Comparison of ENCODE assay signal across 11 cellular contexts in the genomic region with DNA sequence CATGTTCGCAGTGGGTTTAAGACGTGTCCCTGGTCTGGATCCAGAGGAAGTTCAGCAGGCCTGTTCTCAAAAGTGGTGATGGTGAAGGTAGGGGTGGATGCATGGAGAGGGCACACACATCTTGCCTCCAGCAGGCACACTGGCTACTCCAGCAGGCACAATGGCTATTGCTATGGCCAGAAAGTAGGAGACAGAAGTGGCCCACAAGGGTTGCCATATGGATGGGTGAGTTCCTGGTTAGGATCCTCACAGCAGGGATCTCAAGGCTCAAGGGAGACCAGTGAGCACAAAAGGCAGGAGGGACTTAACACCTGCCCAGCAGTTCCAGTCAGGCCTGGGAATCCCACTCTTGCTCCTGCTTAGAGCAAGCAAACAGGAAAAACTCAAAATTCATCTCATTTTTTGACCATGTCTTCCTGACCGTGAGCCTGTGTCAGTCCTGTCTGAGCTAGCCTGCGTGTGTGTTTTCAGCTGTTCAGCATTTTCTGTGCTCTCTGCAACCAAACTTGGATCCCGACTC.
DNase-seq lines count a peak whose midpoint lies in the region; ATAC-seq, FAIRE-seq and TF ChIP-seq lines count a peak whose summit lies in the region.
"Had no signal": no experiment of that assay in that cellular context is flagged by ENCODE, and none has a peak within 500 bp of the region (broad histone marks: within the 10 kb centered on the region; RNA-seq: fewer than 3 reads in every experiment).

No MANE protein-coding gene starts in this region.

- ATAC-seq in Right ventricle myocardium superior (ENCODE audit: poor library complexity) (no peak), natural killer cell (no peak), GM19023 (IDR thresholded peaks at IDR 0.05; ENCODE audit: unreplicated experiment) (no peak)

- H3K9me3 ChIP-seq in astrocyte (ENCODE audit: insufficient read depth, low read depth, low read length) (no peaks in the 10 kb centered on the region), vagina (no peaks in the 10 kb centered on the region)

- H3K36me3 ChIP-seq in astrocyte (ENCODE audit: insufficient read depth, low read length) (peaks cover 12% of the 10 kb centered on the region), vagina (no peaks in the 10 kb centered on the region)

- FAIRE-seq in astrocyte (lab: Jason Lieb, UNC), result no peak
- FAIRE-seq: frontal cortex, small intestine had no signal

- H3K27ac ChIP-seq in astrocyte (ENCODE audit: low read depth, low read length) (no peak overlapping the region), vagina (peak overlapping the region; percentile 45)
- H3K27ac ChIP-seq: C4-2B had no signal

- H3K36me3 Mint-ChIP-seq in astrocyte (ENCODE audit: low read depth, unreplicated experiment), result peaks cover 39% of the 10 kb centered on the region
- H3K36me3 Mint-ChIP-seq in natural killer cell, result no peaks in the 10 kb centered on the region

- H2AFZ ChIP-seq in astrocyte (ENCODE audit: low read depth, low read length), result no peak overlapping the region

- no peak overlapping the region for H3K4me3 Mint-ChIP-seq in astrocyte (ENCODE audit: unreplicated experiment)
- peak overlapping the region; percentile 70 for H3K4me3 Mint-ChIP-seq in natural killer cell

- H3K4me1 Mint-ChIP-seq in astrocyte (ENCODE audit: low read depth, unreplicated experiment) (peaks cover 22% of the 10 kb centered on the region), natural killer cell (peaks cover 30 to 35% of the 10 kb centered on the region in 2 donors)

- H3K9me3 Mint-ChIP-seq in astrocyte (ENCODE audit: unreplicated experiment), result no peaks in the 10 kb centered on the region
- H3K9me3 Mint-ChIP-seq in natural killer cell, result peaks cover 0 to 2% of the 10 kb centered on the region in 2 donors

- no peaks in the 10 kb centered on the region for H3K27me3 ChIP-seq in astrocyte (ENCODE audit: insufficient read depth, low read length)
- H3K27me3 ChIP-seq in vagina, result no peaks in the 10 kb centered on the region

- in situ Hi-C loops in KBM-7 (cut with MboI; ENCODE audit: low pct_unique_long_range_greater_than_20kb, low sequenced_read_pairs), result no loop called here

- H3K27ac Mint-ChIP-seq in astrocyte (ENCODE audit: unreplicated experiment) (no peak overlapping the region), natural killer cell (peak overlapping the region; percentile 83 to 85)

- no peak for TF ChIP-seq POLR2A in vagina (IDR thresholded peaks at IDR 0.05)

- H3K79me2 ChIP-seq in astrocyte (ENCODE audit: insufficient read depth, low read length), result no peaks in the 10 kb centered on the region

- H3K4me1 ChIP-seq in astrocyte (ENCODE audit: insufficient read depth, low read length) (peaks cover 32% of the 10 kb centered on the region), vagina (peaks cover 24% of the 10 kb centered on the region)

- intact Hi-C loops in cardiac septum (cut with DNase I) (no loop called here), Right ventricle myocardium superior (cut with DNase I) (no loop called here), natural killer cell (cut with micrococcal nuclease) (no loop called here), vagina (cut with DNase I) (no loop called here)

- no peak overlapping the region for H3K4me3 ChIP-seq in astrocyte (ENCODE audit: insufficient read depth, low read depth, low read length)
- no peak overlapping the region for H3K4me3 ChIP-seq in vagina

- H3K27me3 Mint-ChIP-seq in astrocyte (ENCODE audit: low read depth, unreplicated experiment) (no peaks in the 10 kb centered on the region), natural killer cell (ENCODE audit: low read depth in 2 of 2) (no peaks in the 10 kb centered on the region)

- H3K9ac ChIP-seq in astrocyte (ENCODE audit: low read length), result no peak overlapping the region

- peak overlapping the region; percentile 75 for H3K4me2 ChIP-seq in astrocyte (ENCODE audit: low read length)

- no peaks in the 10 kb centered on the region for H4K20me1 ChIP-seq in astrocyte (ENCODE audit: insufficient read depth, low read length)

- TF ChIP-seq CTCF in astrocyte (IDR thresholded peaks at IDR 0.05; ENCODE audit: insufficient read depth, low read depth, low read length), result no peak
- TF ChIP-seq CTCF in natural killer cell (IDR thresholded peaks at IDR 0.05), result no peak
- no peak for TF ChIP-seq CTCF in vagina (IDR thresholded peaks at IDR 0.05)

- peak; percentile 63 for DNase-seq in cardiac septum (ENCODE audit: low spot score)
- DNase-seq in Right ventricle myocardium superior, result no peak
- no peak for DNase-seq in astrocyte (ENCODE audit: low read depth)
- DNase-seq in natural killer cell, result no peak
- DNase-seq in vagina (ENCODE audit: extremely low spot score in 2 of 2), result no peak
- DNase-seq in KBM-7, result no peak
- no peak for DNase-seq in hippocampal formation (lab: John Stamatoyannopoulos, UW)
- DNase-seq: small intestine had no signal
